ENCODE assay signal across 17 cellular contexts in the genomic region with DNA sequence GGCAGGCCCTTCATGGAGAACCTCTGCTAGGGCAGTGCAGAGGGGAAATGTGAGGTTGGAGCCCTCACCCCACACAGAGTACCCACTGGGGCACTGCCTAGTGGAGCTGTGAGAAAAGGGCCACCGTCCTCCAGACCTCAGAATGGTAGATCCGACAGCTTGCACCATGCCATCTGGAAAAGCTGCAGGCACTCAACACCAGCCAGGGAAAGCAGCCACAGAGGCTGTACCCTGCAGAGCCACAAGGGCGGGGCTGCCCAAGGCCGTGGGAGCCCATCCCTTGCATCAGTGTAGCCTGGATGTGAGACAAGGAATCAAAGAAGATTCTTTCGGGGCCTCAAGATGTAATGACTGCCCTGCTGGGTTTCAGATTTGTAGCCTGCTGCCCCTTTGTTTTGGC.
"Had no signal": no experiment of that assay in that cellular context is flagged by ENCODE, and none has a peak within 500 bp of the region (broad histone marks: within the 10 kb centered on the region; RNA-seq: fewer than 3 reads in every experiment).

No MANE protein-coding gene starts in this region.

- H3K9me3 ChIP-seq: esophagus squamous epithelium, tibial artery, uterus had no signal

- H3K27me3 ChIP-seq: esophagus squamous epithelium, tibial artery, uterus had no signal

- ATAC-seq: activated T-cell treated with anti-CD3 and anti-CD28 coated beads, Interleukin-2, amount 50 U/mL, for 72 hours; left ventricle myocardium superior had no signal

- H3K79me2 ChIP-seq: parathyroid adenoma had no signal

- H3K27me3 Mint-ChIP-seq: activated CD4-positive, alpha-beta memory T cell treated with anti-CD3 and anti-CD28 coated beads, Interleukin-2, amount 10 ng/mL, durations not matched to agents 7 days and 5 days; activated naive CD8-positive, alpha-beta T cell treated with anti-CD3 and anti-CD28 coated beads for 36 hours had no signal

- H3K9ac ChIP-seq: parathyroid adenoma had no signal

- H3K4me1 Mint-ChIP-seq: activated CD4-positive, alpha-beta memory T cell treated with anti-CD3 and anti-CD28 coated beads, Interleukin-2, amount 10 ng/mL, durations not matched to agents 7 days and 5 days had no signal

- H3K27ac Mint-ChIP-seq: activated CD4-positive, alpha-beta memory T cell treated with anti-CD3 and anti-CD28 coated beads, Interleukin-2, amount 10 ng/mL, durations not matched to agents 7 days and 5 days; activated naive CD8-positive, alpha-beta T cell treated with anti-CD3 and anti-CD28 coated beads for 36 hours; activated T-cell treated with anti-CD3 and anti-CD28 coated beads, Interleukin-2, amount 50 U/mL, for 72 hours; T-helper 2 cell treated with Interferon-gamma antibody and Interleukin-4, amounts not matched to agents 5 μg/mL and 100 μg/mL, for 36 hours had no signal

- DNase-seq: activated CD4-positive, alpha-beta memory T cell treated with anti-CD3 and anti-CD28 coated beads, Interleukin-2, amount 10 ng/mL, durations not matched to agents 7 days and 5 days; activated CD4-positive, alpha-beta T cell treated with anti-CD3 and anti-CD28 coated beads for 1 hour; activated CD8-positive, alpha-beta memory T cell treated with anti-CD3 and anti-CD28 coated beads, Interleukin-2, amount 50 U/mL, for 4 hours; activated gamma-delta T cell treated with Interleukin-2 at 50 U/mL for 16 hours; activated naive CD8-positive, alpha-beta T cell treated with anti-CD3 and anti-CD28 coated beads for 36 hours; activated T-cell treated with anti-CD3 and anti-CD28 coated beads, Interleukin-2, amount 50 U/mL, for 72 hours; esophagus squamous epithelium; foreskin fibroblast; head of caudate nucleus; islet precursor cell; left ventricle myocardium superior; retina; tibial artery; uterus had no signal

- H3K9me3 Mint-ChIP-seq: activated CD4-positive, alpha-beta memory T cell treated with anti-CD3 and anti-CD28 coated beads, Interleukin-2, amount 10 ng/mL, durations not matched to agents 7 days and 5 days; activated naive CD8-positive, alpha-beta T cell treated with anti-CD3 and anti-CD28 coated beads for 36 hours; activated T-cell treated with anti-CD3 and anti-CD28 coated beads, Interleukin-2, amount 50 U/mL, for 72 hours; T-helper 2 cell treated with Interferon-gamma antibody and Interleukin-4, amounts not matched to agents 5 μg/mL and 100 μg/mL, for 36 hours had no signal

- H2AFZ ChIP-seq: parathyroid adenoma had no signal

- H3K4me1 ChIP-seq: esophagus squamous epithelium, tibial artery, uterus had no signal

- H3K4me3 Mint-ChIP-seq: activated CD4-positive, alpha-beta memory T cell treated with anti-CD3 and anti-CD28 coated beads, Interleukin-2, amount 10 ng/mL, durations not matched to agents 7 days and 5 days; activated naive CD8-positive, alpha-beta T cell treated with anti-CD3 and anti-CD28 coated beads for 36 hours; activated T-cell treated with anti-CD3 and anti-CD28 coated beads, Interleukin-2, amount 50 U/mL, for 72 hours; T-helper 2 cell treated with Interferon-gamma antibody and Interleukin-4, amounts not matched to agents 5 μg/mL and 100 μg/mL, for 36 hours had no signal

- H3K27ac ChIP-seq: esophagus squamous epithelium, parathyroid adenoma, skin epidermis, tibial artery, uterus had no signal
